Comparison of ENCODE assay signal across 10 cellular contexts in genomic region chr2:20682166-20682565, GRCh38. TPM values are rescaled to one million over a fixed set of nuclear protein-coding genes. Genes with fewer than 3 reads are reported as not detected.
DNase-seq lines count a peak whose midpoint lies in the region; ATAC-seq and TF ChIP-seq lines count a peak whose summit lies in the region.
"Had no signal": no experiment of that assay in that cellular context is flagged by ENCODE, and none has a peak within 500 bp of the region (broad histone marks: within the 10 kb centered on the region; RNA-seq: fewer than 3 reads in every experiment).

No MANE protein-coding gene starts in this region.

- BruUV-seq in A673 (replicated peaks; lab: Mats Ljungman, UMichigan) = no TSS peak

- H3K27ac Mint-ChIP-seq in activated B cell treated with CpG ODN at 0.5 μM for 24 hours = peak overlapping the region; percentile 61
- H3K27ac Mint-ChIP-seq: activated CD8-positive, alpha-beta T cell treated with anti-CD3 and anti-CD28 coated beads, Interleukin-2, amount 10 ng/mL, durations not matched to agents 7 days and 5 days had no signal

- H3K4me1 ChIP-seq in A673 (ENCODE audit: insufficient read depth, low read length, poor library complexity, severe bottlenecking) = no peaks in the 10 kb centered on the region

- TF ChIP-seq CTCF in A673 (conservative IDR thresholded peaks at IDR 0.05; ENCODE audit: low read depth, low read length) = peak; percentile 58
- TF ChIP-seq CTCF in GM12874 (IDR thresholded peaks at IDR 0.05; ENCODE audit: insufficient read depth, low read depth, low read length) = peak; percentile 28; the same call in 1 of the 2 replicates
- no peak for TF ChIP-seq CTCF in activated B cell treated with CpG ODN at 0.5 μM for 24 hours (IDR thresholded peaks at IDR 0.05)

- DNase-seq in A673 (ENCODE audit: low spot score) (no peak), activated B cell treated with CpG ODN at 0.5 μM for 24 hours (no peak), left colon (no peak), GF-D8 (lab: John Stamatoyannopoulos, UW) (no peak)
- DNase-seq in stimulated activated CD4-positive, alpha-beta T cell treated with anti-CD3 and anti-CD28 coated beads, Interleukin-4, amount 100 ng/mL, for 4 hours = no peak
- DNase-seq: activated CD8-positive, alpha-beta T cell treated with anti-CD3 and anti-CD28 coated beads, Interleukin-2, amount 10 ng/mL, durations not matched to agents 7 days and 5 days; GDM1 had no signal

- H3K36me3 Mint-ChIP-seq in activated B cell treated with CpG ODN at 0.5 μM for 24 hours (ENCODE audit: low read depth) = peaks cover 63% of the 10 kb centered on the region

- H3K27ac ChIP-seq in A673 (ENCODE audit: low read depth, low read length, poor library complexity, severe bottlenecking) = no peak overlapping the region

- ATAC-seq in activated B cell treated with CpG ODN at 0.5 μM for 24 hours (ENCODE audit: low read depth) = no peak
- ATAC-seq in left colon = peak; percentile 66
- no peak for ATAC-seq in HG02885 (IDR thresholded peaks at IDR 0.05; ENCODE audit: poor library complexity, unreplicated experiment)
- no peak for ATAC-seq in GM21526 (IDR thresholded peaks at IDR 0.05; ENCODE audit: low FRiP score, unreplicated experiment)
- ATAC-seq: activated CD8-positive, alpha-beta T cell treated with anti-CD3 and anti-CD28 coated beads, Interleukin-2, amount 10 ng/mL, durations not matched to agents 7 days and 5 days had no signal

- CTCF ChIA-PET in A673 (lab: Charles Lee) = no interaction called here
- CTCF ChIA-PET in activated B cell treated with CpG ODN at 0.5 μM for 24 hours (lab: Charles Lee) = interaction anchor here (1.7 kb wide), 1 partner anchor 15 kb away, joined by 4 read pairs; the partner anchor contains the start of gene GDF7

- POLR2A ChIA-PET in A673 (lab: Charles Lee; ENCODE audit: low non-redundant PET) (no interaction called here), activated B cell treated with CpG ODN at 0.5 μM for 24 hours (lab: Charles Lee) (interaction anchor here (0.9 kb wide), 1 partner anchor 10 kb away, joined by 4 read pairs; no protein-coding TSS in a partner anchor)

- no peaks in the 10 kb centered on the region for H3K27me3 Mint-ChIP-seq in activated B cell treated with CpG ODN at 0.5 μM for 24 hours

- no peaks in the 10 kb centered on the region for H3K36me3 ChIP-seq in A673 (ENCODE audit: insufficient read depth, low read length, poor library complexity, severe bottlenecking)

- no peaks in the 10 kb centered on the region for H3K27me3 ChIP-seq in A673 (replicated peaks; ENCODE audit: insufficient read depth, low read depth, low read length, poor library complexity)

- no peak overlapping the region for H3K4me3 Mint-ChIP-seq in activated B cell treated with CpG ODN at 0.5 μM for 24 hours
- H3K4me3 Mint-ChIP-seq: activated CD8-positive, alpha-beta T cell treated with anti-CD3 and anti-CD28 coated beads, Interleukin-2, amount 10 ng/mL, durations not matched to agents 7 days and 5 days had no signal

- no peak overlapping the region for H3K4me3 ChIP-seq in A673 (ENCODE audit: low read depth, low read length, poor library complexity, severe bottlenecking)

- intact Hi-C loops in A673 (cut with micrococcal nuclease; ENCODE audit: unreplicated experiment) (loop anchor here (5.0 kb wide), 1 partner anchor 275 kb away; no protein-coding TSS in a partner anchor), activated B cell treated with CpG ODN at 0.5 μM for 24 hours (cut with micrococcal nuclease) (no loop called here), left colon (cut with DNase I, micrococcal nuclease) (no loop called here)

- H3K9me3 Mint-ChIP-seq in activated B cell treated with CpG ODN at 0.5 μM for 24 hours = no peaks in the 10 kb centered on the region

- H3K9me3 ChIP-seq in A673 (ENCODE audit: low read depth, low read length, poor library complexity, severe bottlenecking) = no peaks in the 10 kb centered on the region

- peaks cover 23% of the 10 kb centered on the region for H3K4me1 Mint-ChIP-seq in activated B cell treated with CpG ODN at 0.5 μM for 24 hours

RNA-seq across cellular contexts. Expression of gene GDF7, which starts 15.2 kb away (rescaled TPM):
- total RNA-seq in A673 (2021) = not detected in 2 replicates
- total RNA-seq in activated B cell treated with CpG ODN at 0.5 μM for 24 hours = 5.9 and 6.7 TPM in 2 replicates
- under 1 TPM; 0.18 to 0.25 TPM for total RNA-seq in left colon
- total RNA-seq: activated CD8-positive, alpha-beta T cell treated with anti-CD3 and anti-CD28 coated beads, Interleukin-2, amount 10 ng/mL, durations not matched to agents 7 days and 5 days had no signal

RNA-seq across cellular contexts. Expression of gene HS1BP3, which starts 31.3 kb away (rescaled TPM):
- 12.6 and 13.2 TPM in 2 replicates for total RNA-seq in A673 (2021)
- total RNA-seq in activated B cell treated with CpG ODN at 0.5 μM for 24 hours = 13.0 and 13.1 TPM in 2 replicates
- total RNA-seq in left colon = 10 to 100 TPM; 26.9 to 33.5 TPM
